33 cellular contexts compared by ENCODE assay signal in the genomic region with DNA sequence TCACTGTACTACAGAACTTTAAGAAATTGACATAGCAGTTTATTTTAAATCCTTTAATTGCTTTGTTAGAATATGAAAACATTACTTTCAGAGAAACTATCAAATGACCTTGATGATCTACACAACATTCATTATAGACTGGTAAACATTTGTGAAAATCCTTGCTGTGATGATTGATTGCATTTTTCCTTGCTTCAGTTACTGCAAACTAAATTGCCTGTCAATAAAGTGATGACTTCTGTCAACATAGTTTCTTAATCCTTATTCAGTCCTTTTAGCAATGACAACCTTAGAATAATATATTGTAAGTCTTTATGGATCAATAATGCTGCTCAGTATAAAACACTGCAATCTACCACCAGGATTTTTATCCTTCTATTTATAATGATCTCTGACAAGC.
"Had no signal": no experiment of that assay in that cellular context is flagged by ENCODE, and none has a peak within 500 bp of the region (broad histone marks: within the 10 kb centered on the region; RNA-seq: fewer than 3 reads in every experiment).

No MANE protein-coding gene starts in this region.

- H3K27ac ChIP-seq: ascending aorta, cardiac muscle cell, VCaP had no signal

- H3K27me3 Mint-ChIP-seq: activated B cell treated with CpG ODN at 0.5 μM for 24 hours; activated CD4-positive, alpha-beta memory T cell treated with anti-CD3 and anti-CD28 coated beads for 36 hours; activated CD4-positive, alpha-beta T cell treated with anti-CD3 and anti-CD28 coated beads, Interleukin-2, amount 10 ng/mL, durations not matched to agents 24 days and 14 days; activated CD8-positive, alpha-beta T cell treated with anti-CD3 and anti-CD28 coated beads for 36 hours; activated naive CD4-positive, alpha-beta T cell treated with anti-CD3 and anti-CD28 coated beads, Interleukin-2, amount 10 ng/mL, durations not matched to agents 7 days and 5 days; activated naive CD4-positive, alpha-beta T cell treated with anti-CD3 and anti-CD28 coated beads, Interleukin-2, amount 50 U/mL, for 24 hours; activated naive CD8-positive, alpha-beta T cell; activated naive CD8-positive, alpha-beta T cell treated with anti-CD3 and anti-CD28 coated beads, Interleukin-2, amount 10 ng/mL, durations not matched to agents 7 days and 5 days; activated naive CD8-positive, alpha-beta T cell treated with anti-CD3 and anti-CD28 coated beads, Interleukin-2, amount 50 U/mL, for 24 hours; activated T-cell treated with anti-CD3 and anti-CD28 coated beads, Interleukin-2, amount 50 U/mL, for 24 hours; brain; central memory CD8-positive, alpha-beta T cell had no signal

- H3K36me3 ChIP-seq: ascending aorta, cardiac muscle cell had no signal

- H3K9me3 Mint-ChIP-seq: activated naive CD4-positive, alpha-beta T cell treated with anti-CD3 and anti-CD28 coated beads, Interleukin-2, amount 10 ng/mL, durations not matched to agents 7 days and 5 days; activated naive CD4-positive, alpha-beta T cell treated with anti-CD3 and anti-CD28 coated beads, Interleukin-2, amount 50 U/mL, for 24 hours; T-helper 1 cell treated with Interleukin-12 subunit alpha and Interleukin-12 subunit beta and Interleukin-4 antibody, amounts not matched to agents 30 μg/mL and 1 μg/mL, for 36 hours had no signal

- H3K4me3 Mint-ChIP-seq: activated B cell treated with CpG ODN at 0.5 μM for 24 hours; activated CD4-positive, alpha-beta memory T cell treated with anti-CD3 and anti-CD28 coated beads for 36 hours; activated CD4-positive, alpha-beta T cell treated with anti-CD3 and anti-CD28 coated beads, Interleukin-2, amount 10 ng/mL, durations not matched to agents 24 days and 14 days; activated CD8-positive, alpha-beta T cell treated with anti-CD3 and anti-CD28 coated beads for 36 hours; activated naive CD4-positive, alpha-beta T cell treated with anti-CD3 and anti-CD28 coated beads, Interleukin-2, amount 10 ng/mL, durations not matched to agents 7 days and 5 days; activated naive CD4-positive, alpha-beta T cell treated with anti-CD3 and anti-CD28 coated beads, Interleukin-2, amount 50 U/mL, for 24 hours; activated naive CD8-positive, alpha-beta T cell; activated naive CD8-positive, alpha-beta T cell treated with anti-CD3 and anti-CD28 coated beads, Interleukin-2, amount 10 ng/mL, durations not matched to agents 7 days and 5 days; activated naive CD8-positive, alpha-beta T cell treated with anti-CD3 and anti-CD28 coated beads, Interleukin-2, amount 50 U/mL, for 24 hours; activated T-cell treated with anti-CD3 and anti-CD28 coated beads, Interleukin-2, amount 50 U/mL, for 24 hours; brain; central memory CD8-positive, alpha-beta T cell; T-helper 1 cell treated with Interleukin-12 subunit alpha and Interleukin-12 subunit beta and Interleukin-4 antibody, amounts not matched to agents 30 μg/mL and 1 μg/mL, for 36 hours; T-helper 2 cell treated with Interferon-gamma antibody and Interleukin-4, amounts not matched to agents 5 μg/mL and 100 μg/mL, for 36 hours had no signal

- DNase-seq: activated B cell treated with CpG ODN at 0.5 μM for 24 hours; activated CD4-positive, alpha-beta memory T cell treated with anti-CD3 and anti-CD28 coated beads for 36 hours; activated CD4-positive, alpha-beta T cell treated with anti-CD3 and anti-CD28 coated beads for 4 hours; activated CD4-positive, alpha-beta T cell treated with anti-CD3 and anti-CD28 coated beads, Interleukin-2, amount 10 ng/mL, durations not matched to agents 24 days and 14 days; activated CD4-positive, alpha-beta T cell treated with anti-CD3 and anti-CD28 coated beads, Interleukin-2, amount 50 U/mL, for 1 hour; activated CD4-positive, alpha-beta T cell treated with anti-CD3 and anti-CD28 coated beads, Interleukin-2, amount 50 U/mL, for 4 hours; activated CD4-positive, CD25-positive, alpha-beta regulatory T cell treated with anti-CD3 and anti-CD28 coated beads, Interleukin-2, amount 50 U/mL, for 72 hours; activated CD8-positive, alpha-beta memory T cell treated with anti-CD3 and anti-CD28 coated beads, Interleukin-2, amount 50 U/mL, for 4 hours; activated CD8-positive, alpha-beta T cell treated with anti-CD3 and anti-CD28 coated beads for 36 hours; activated effector memory CD4-positive, alpha-beta T cell treated with Interleukin-2 at 50 U/mL for 16 hours; activated gamma-delta T cell; activated naive CD4-positive, alpha-beta T cell treated with anti-CD3 and anti-CD28 coated beads, Interleukin-2, amount 10 ng/mL, durations not matched to agents 7 days and 5 days; activated naive CD4-positive, alpha-beta T cell treated with Interleukin-2 at 50 U/mL for 16 hours; activated naive CD8-positive, alpha-beta T cell treated with anti-CD3 and anti-CD28 coated beads, Interleukin-2, amount 10 ng/mL, durations not matched to agents 7 days and 5 days; activated naive CD8-positive, alpha-beta T cell treated with anti-CD3 and anti-CD28 coated beads, Interleukin-2, amount 50 U/mL, for 24 hours; activated T-cell treated with anti-CD3 and anti-CD28 coated beads, Interleukin-2, amount 50 U/mL, for 24 hours; activated T-cell treated with anti-CD3 and anti-CD28 coated beads, Interleukin-2, amount 50 U/mL, for 48 hours; amygdala; anterior cingulate cortex; caudate nucleus; cerebellar nuclear complex; T-helper 2 cell; T-helper 9 cell had no signal

- H3K27me3 ChIP-seq: ascending aorta, cardiac muscle cell had no signal

- H3K4me1 Mint-ChIP-seq: activated naive CD8-positive, alpha-beta T cell treated with anti-CD3 and anti-CD28 coated beads, Interleukin-2, amount 10 ng/mL, durations not matched to agents 7 days and 5 days had no signal

- H3K27ac Mint-ChIP-seq: activated B cell treated with CpG ODN at 0.5 μM for 24 hours; activated CD4-positive, alpha-beta memory T cell treated with anti-CD3 and anti-CD28 coated beads for 36 hours; activated CD4-positive, alpha-beta T cell treated with anti-CD3 and anti-CD28 coated beads, Interleukin-2, amount 10 ng/mL, durations not matched to agents 24 days and 14 days; activated CD8-positive, alpha-beta T cell treated with anti-CD3 and anti-CD28 coated beads for 36 hours; activated naive CD4-positive, alpha-beta T cell treated with anti-CD3 and anti-CD28 coated beads, Interleukin-2, amount 10 ng/mL, durations not matched to agents 7 days and 5 days; activated naive CD4-positive, alpha-beta T cell treated with anti-CD3 and anti-CD28 coated beads, Interleukin-2, amount 50 U/mL, for 24 hours; activated naive CD8-positive, alpha-beta T cell; activated naive CD8-positive, alpha-beta T cell treated with anti-CD3 and anti-CD28 coated beads, Interleukin-2, amount 10 ng/mL, durations not matched to agents 7 days and 5 days; activated naive CD8-positive, alpha-beta T cell treated with anti-CD3 and anti-CD28 coated beads, Interleukin-2, amount 50 U/mL, for 24 hours; activated T-cell treated with anti-CD3 and anti-CD28 coated beads, Interleukin-2, amount 50 U/mL, for 24 hours; activated T-helper 2 cell treated with anti-CD3 and anti-CD28 coated beads, Interferon-gamma antibody, Interleukin-2, Interleukin-4, amounts not matched to agents 10 μg/mL and 5 μg/mL and 100 μg/mL, durations not matched to agents 14 hours and 24 hours and 36 hours; T-helper 1 cell treated with Interleukin-12 subunit alpha and Interleukin-12 subunit beta and Interleukin-4 antibody, amounts not matched to agents 30 μg/mL and 1 μg/mL, for 36 hours; T-helper 2 cell treated with Interferon-gamma antibody and Interleukin-4, amounts not matched to agents 5 μg/mL and 100 μg/mL, for 36 hours had no signal

- H3K4me3 ChIP-seq: ascending aorta, cardiac muscle cell had no signal

- H3K9me3 ChIP-seq: ascending aorta had no signal
